Comparison of ENCODE assay signal across 8 cellular contexts in the genomic region with DNA sequence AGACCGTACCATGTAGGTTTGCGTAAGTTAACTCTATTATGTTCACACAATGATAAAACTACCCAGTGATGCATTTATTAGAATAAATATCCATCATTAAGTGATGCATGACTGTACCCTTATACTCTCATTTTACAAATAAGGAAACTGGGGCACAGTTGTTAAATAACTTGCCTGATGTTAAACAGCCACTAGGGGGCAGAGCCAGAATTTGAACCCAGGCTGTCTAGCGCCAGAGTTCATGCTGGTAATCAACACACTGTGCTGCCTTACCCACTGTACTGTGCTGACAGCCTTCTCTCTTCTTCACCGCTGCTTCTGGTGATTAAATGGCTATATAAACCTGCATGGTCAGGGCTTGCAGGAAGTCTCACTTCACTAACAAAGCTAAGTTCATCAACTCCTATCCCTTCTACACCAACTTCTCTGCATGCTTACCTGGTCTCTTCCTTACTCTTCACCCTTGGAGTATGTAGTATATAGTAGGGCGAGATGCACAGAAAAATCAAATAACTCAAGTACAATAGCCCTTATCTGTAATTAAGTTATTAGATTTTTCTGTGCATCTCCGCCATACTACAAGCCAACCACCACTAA. TPM values are rescaled to one million over a fixed set of nuclear protein-coding genes. Genes with fewer than 3 reads are reported as not detected.
DNase-seq lines count a peak whose midpoint lies in the region; ATAC-seq and TF ChIP-seq lines count a peak whose summit lies in the region.

No MANE protein-coding gene starts in this region.

- ATAC-seq in HG03135 (IDR thresholded peaks at IDR 0.05; ENCODE audit: unreplicated experiment) (peak; percentile 70), activated B cell treated with CpG ODN at 0.5 μM for 24 hours (ENCODE audit: low read depth) (peak; percentile 54), naive B cell (ENCODE audit: low read depth in 2 of 2) (peak in 1 of 2 donors; percentile 53)

- TF ChIP-seq CTCF in Calu3 (IDR thresholded peaks at IDR 0.05; ENCODE audit: unreplicated experiment) (peak; percentile 69), activated B cell treated with CpG ODN at 0.5 μM for 24 hours (IDR thresholded peaks at IDR 0.05) (no peak), tibial artery (IDR thresholded peaks at IDR 0.05) (peak; percentile 46 to 47)

- H3K27me3 ChIP-seq in tibial artery, result no peaks in the 10 kb centered on the region

- H3K36me3 Mint-ChIP-seq in Calu3 (ENCODE audit: insufficient read depth, unreplicated experiment), result no peaks in the 10 kb centered on the region
- no peaks in the 10 kb centered on the region for H3K36me3 Mint-ChIP-seq in activated B cell treated with CpG ODN at 0.5 μM for 24 hours (ENCODE audit: low read depth)
- H3K36me3 Mint-ChIP-seq in naive B cell, result no peaks in the 10 kb centered on the region

- BruUV-seq in Calu3 (replicated peaks; lab: Mats Ljungman, UMichigan), result no TSS peak

- no peaks in the 10 kb centered on the region for H3K36me3 ChIP-seq in tibial artery

- intact Hi-C loops in Calu3 (cut with micrococcal nuclease; ENCODE audit: unreplicated experiment), result loop anchor here (2.0 kb wide), 1 partner anchor 39 kb away; no protein-coding TSS in a partner anchor
- intact Hi-C loops in activated B cell treated with CpG ODN at 0.5 μM for 24 hours (cut with micrococcal nuclease), result loop anchor here (1.0 to 2.0 kb wide), 2 partner anchors 43 to 104 kb away; partner anchors contain the start of gene APPL2
- intact Hi-C loops in tibial artery (cut with DNase I; ENCODE audit: low total_unique reads), result no loop called here

- no peaks in the 10 kb centered on the region for H3K27me3 Mint-ChIP-seq in Calu3 (ENCODE audit: unreplicated experiment)
- H3K27me3 Mint-ChIP-seq in activated B cell treated with CpG ODN at 0.5 μM for 24 hours, result peaks cover 3% of the 10 kb centered on the region
- peaks cover 5 to 12% (median 12%) of the 10 kb centered on the region in 3 donors for H3K27me3 Mint-ChIP-seq in naive B cell

- peaks cover 0 to 10% (median 2%) of the 10 kb centered on the region in 4 donors for H3K4me1 ChIP-seq in tibial artery

- H3K4me1 Mint-ChIP-seq in Calu3 (ENCODE audit: low read depth, unreplicated experiment), result peaks cover 47% of the 10 kb centered on the region
- no peaks in the 10 kb centered on the region for H3K4me1 Mint-ChIP-seq in activated B cell treated with CpG ODN at 0.5 μM for 24 hours
- H3K4me1 Mint-ChIP-seq in naive B cell, result no peaks in the 10 kb centered on the region

- H3K9me3 ChIP-seq in tibial artery, result no peaks in the 10 kb centered on the region

- no peak overlapping the region for H3K4me3 ChIP-seq in tibial artery

- POLR2A ChIA-PET in activated B cell treated with CpG ODN at 0.5 μM for 24 hours (lab: Charles Lee), result no interaction called here

- DNase-seq in Calu3, result peak; percentile 48
- DNase-seq in activated B cell treated with CpG ODN at 0.5 μM for 24 hours, result no peak
- DNase-seq in dermis microvascular lymphatic vessel endothelial cell (ENCODE audit: low read depth in 2 of 2), result peak; percentile 59 to 70
- DNase-seq in naive B cell, result peak; percentile 16
- DNase-seq in tibial artery, result no peak
- no peak for DNase-seq in NCI-H446 treated with DMSO at 0.1 percent for 48 hours (lab: John Stamatoyannopoulos, UW)
- no peak for DNase-seq in NCI-H510A treated with DMSO at 0.1 percent for 48 hours (lab: John Stamatoyannopoulos, UW)

- no peak overlapping the region for H3K27ac ChIP-seq in tibial artery

- CTCF ChIA-PET in Calu3 (lab: Charles Lee), result no interaction called here
- CTCF ChIA-PET in activated B cell treated with CpG ODN at 0.5 μM for 24 hours (lab: Charles Lee), result interaction anchor here (1.0 kb wide), 1 partner anchor 105 kb away, joined by 9 read pairs; no protein-coding TSS in a partner anchor

- H3K27ac Mint-ChIP-seq in Calu3 (ENCODE audit: unreplicated experiment) (no peak overlapping the region), activated B cell treated with CpG ODN at 0.5 μM for 24 hours (no peak overlapping the region), naive B cell (no peak overlapping the region)

- H3K9me3 Mint-ChIP-seq in Calu3 (ENCODE audit: low read depth, unreplicated experiment), result peaks cover 8% of the 10 kb centered on the region
- H3K9me3 Mint-ChIP-seq in activated B cell treated with CpG ODN at 0.5 μM for 24 hours, result no peaks in the 10 kb centered on the region
- peaks cover 0 to 2% (median 0%) of the 10 kb centered on the region in 7 donors for H3K9me3 Mint-ChIP-seq in naive B cell

- H3K4me3 Mint-ChIP-seq in Calu3 (ENCODE audit: low read depth, unreplicated experiment), result no peak overlapping the region
- no peak overlapping the region for H3K4me3 Mint-ChIP-seq in activated B cell treated with CpG ODN at 0.5 μM for 24 hours
- H3K4me3 Mint-ChIP-seq in naive B cell, result no peak overlapping the region

RNA-seq across cellular contexts. Expression of gene APPL2, which starts 43.6 kb away (rescaled TPM):
- total RNA-seq in Calu3 (2022) (35.9 and 45.8 TPM in 2 replicates), activated B cell treated with CpG ODN at 0.5 μM for 24 hours (22.0 and 30.7 TPM in 2 replicates), dermis microvascular lymphatic vessel endothelial cell (13.5 and 16.9 TPM in 2 replicates)
- polyA plus RNA-seq in naive B cell (ENCODE audit: low read depth in 6 of 6), result 10 to 100 TPM; 13.2 to 18.0 (median 14.7) TPM

RNA-seq across cellular contexts. Expression of gene C12orf75, which starts 50.9 kb away (rescaled TPM):
- total RNA-seq in Calu3 (2022), result 336 and 363 TPM in 2 replicates
- 37.1 and 40.8 TPM in 2 replicates for total RNA-seq in activated B cell treated with CpG ODN at 0.5 μM for 24 hours
- total RNA-seq in dermis microvascular lymphatic vessel endothelial cell, result 6.3 and 15.4 TPM in 2 replicates
- 10 to 100 TPM; 10.9 to 56.4 (median 29.5) TPM for polyA plus RNA-seq in naive B cell (ENCODE audit: low read depth in 6 of 6)

Comparison
In these comparisons a context has a peak if more than half of its experiments do, and no peak if none do; other contexts are left out.
1. DNase-seq: peak in Calu3 (single experiment), dermis microvascular lymphatic vessel endothelial cell (2 of 2) and naive B cell (single experiment); none in activated B cell treated with CpG ODN at 0.5 μM for 24 hours (single experiment), tibial artery (0 of 2), NCI-H446 treated with DMSO at 0.1 percent for 48 hours (single experiment) and NCI-H510A treated with DMSO at 0.1 percent for 48 hours (single experiment).